In genomic region chr2:158184001-158184400, GRCh38 we compare ENCODE assay signal across 14 cellular contexts.
"Had no signal": no experiment of that assay in that cellular context is flagged by ENCODE, and none has a peak within 500 bp of the region (broad histone marks: within the 10 kb centered on the region; RNA-seq: fewer than 3 reads in every experiment).

No MANE protein-coding gene starts in this region.

- H3K9me3 Mint-ChIP-seq: activated T-cell treated with anti-CD3 and anti-CD28 coated beads, Interleukin-2, amount 50 U/mL, for 24 hours; mesothelial cell of epicardium; naive B cell had no signal

- H3K27ac Mint-ChIP-seq: activated CD8-positive, alpha-beta memory T cell treated with anti-CD3 and anti-CD28 coated beads, Interleukin-2, amount 10 ng/mL, durations not matched to agents 7 days and 5 days; activated naive CD8-positive, alpha-beta T cell; activated T-cell treated with anti-CD3 and anti-CD28 coated beads, Interleukin-2, amount 50 U/mL, for 24 hours; mesothelial cell of epicardium had no signal

- H3K4me3 ChIP-seq: esophagus squamous epithelium, heart right ventricle, testis had no signal

- H3K36me3 Mint-ChIP-seq: activated CD8-positive, alpha-beta memory T cell treated with anti-CD3 and anti-CD28 coated beads, Interleukin-2, amount 10 ng/mL, durations not matched to agents 7 days and 5 days; activated naive CD8-positive, alpha-beta T cell; mesothelial cell of epicardium; naive B cell had no signal

- DNase-seq: activated CD4-positive, alpha-beta T cell treated with anti-CD3 and anti-CD28 coated beads, Interleukin-2, amount 50 U/mL, for 48 hours; activated CD4-positive, CD25-positive, alpha-beta regulatory T cell treated with anti-CD3 and anti-CD28 coated beads, Interleukin-2, amount 50 U/mL, for 72 hours; activated CD8-positive, alpha-beta memory T cell treated with anti-CD3 and anti-CD28 coated beads, Interleukin-2, amount 10 ng/mL, durations not matched to agents 7 days and 5 days; activated effector memory CD4-positive, alpha-beta T cell treated with Interleukin-2 at 50 U/mL for 16 hours; activated T-cell treated with anti-CD3 and anti-CD28 coated beads, Interleukin-2, amount 50 U/mL, for 24 hours; esophagus squamous epithelium; heart right ventricle; naive B cell; stimulated activated CD4-positive, alpha-beta T cell treated with anti-CD3 and anti-CD28 coated beads, Interleukin-12 subunit alpha, Interleukin-12 subunit beta, amount 100 ng/mL, for 4 hours; stimulated activated naive CD4-positive, alpha-beta T cell treated with Interleukin-2 at 50 U/mL for 16 hours; testis had no signal

- H3K27ac ChIP-seq: esophagus squamous epithelium, foreskin keratinocyte, heart right ventricle, testis had no signal

- H3K27me3 ChIP-seq: esophagus squamous epithelium, heart right ventricle, testis had no signal

- H3K4me3 Mint-ChIP-seq: activated CD8-positive, alpha-beta memory T cell treated with anti-CD3 and anti-CD28 coated beads, Interleukin-2, amount 10 ng/mL, durations not matched to agents 7 days and 5 days; activated naive CD8-positive, alpha-beta T cell; activated T-cell treated with anti-CD3 and anti-CD28 coated beads, Interleukin-2, amount 50 U/mL, for 24 hours; mesothelial cell of epicardium; naive B cell had no signal

- H3K36me3 ChIP-seq: esophagus squamous epithelium, heart right ventricle had no signal

- H3K9me3 ChIP-seq: esophagus squamous epithelium, heart right ventricle, testis had no signal

- H3K4me1 ChIP-seq: foreskin keratinocyte, testis had no signal

- ATAC-seq: activated CD8-positive, alpha-beta memory T cell treated with anti-CD3 and anti-CD28 coated beads, Interleukin-2, amount 10 ng/mL, durations not matched to agents 7 days and 5 days; heart right ventricle had no signal

- H3K4me1 Mint-ChIP-seq: activated CD8-positive, alpha-beta memory T cell treated with anti-CD3 and anti-CD28 coated beads, Interleukin-2, amount 10 ng/mL, durations not matched to agents 7 days and 5 days had no signal
